In genomic region chr1:238951809-238952208, GRCh38 we compare ENCODE assay signal across 10 cellular contexts.
DNase-seq lines count a peak whose midpoint lies in the region; ATAC-seq, FAIRE-seq and TF ChIP-seq lines count a peak whose summit lies in the region.
"Had no signal": no experiment of that assay in that cellular context is flagged by ENCODE, and none has a peak within 500 bp of the region (broad histone marks: within the 10 kb centered on the region; RNA-seq: fewer than 3 reads in every experiment).

No MANE protein-coding gene starts in this region.

- intact Hi-C loops in activated CD8-positive, alpha-beta T cell treated with anti-CD3 and anti-CD28 coated beads for 36 hours (cut with micrococcal nuclease) = no loop called here
- intact Hi-C loops in Right ventricle myocardium superior (cut with DNase I) = no loop called here
- intact Hi-C loops in activated CD4-positive, alpha-beta memory T cell treated with anti-CD3 and anti-CD28 coated beads for 36 hours (cut with micrococcal nuclease) = no loop called here

- peaks cover 0 to 16% (median 0%) of the 10 kb centered on the region in 3 donors for H3K4me1 ChIP-seq in gastroesophageal sphincter

- no peaks in the 10 kb centered on the region for H3K9me3 ChIP-seq in gastroesophageal sphincter

- no peak overlapping the region for H3K27ac Mint-ChIP-seq in activated CD8-positive, alpha-beta T cell treated with anti-CD3 and anti-CD28 coated beads for 36 hours
- H3K27ac Mint-ChIP-seq in activated CD8-positive, alpha-beta T cell treated with anti-CD3 and anti-CD28 coated beads, Interleukin-2, amount 10 ng/mL, durations not matched to agents 7 days and 5 days = no peak overlapping the region
- H3K27ac Mint-ChIP-seq in activated CD4-positive, alpha-beta memory T cell treated with anti-CD3 and anti-CD28 coated beads for 36 hours = no peak overlapping the region

- POLR2A ChIA-PET in activated CD8-positive, alpha-beta T cell treated with anti-CD3 and anti-CD28 coated beads for 36 hours (lab: Charles Lee) = no interaction called here
- POLR2A ChIA-PET in activated CD8-positive, alpha-beta T cell treated with anti-CD3 and anti-CD28 coated beads, Interleukin-2, amount 10 ng/mL, durations not matched to agents 7 days and 5 days (lab: Charles Lee) = no interaction called here
- POLR2A ChIA-PET in activated CD4-positive, alpha-beta memory T cell treated with anti-CD3 and anti-CD28 coated beads for 36 hours (lab: Charles Lee) = no interaction called here

- no peak overlapping the region for H3K4me3 ChIP-seq in gastroesophageal sphincter
- H3K4me3 ChIP-seq: K562 had no signal

- H3K9me3 Mint-ChIP-seq in activated CD8-positive, alpha-beta T cell treated with anti-CD3 and anti-CD28 coated beads for 36 hours = peaks cover 3% of the 10 kb centered on the region
- H3K9me3 Mint-ChIP-seq in activated CD8-positive, alpha-beta T cell treated with anti-CD3 and anti-CD28 coated beads, Interleukin-2, amount 10 ng/mL, durations not matched to agents 7 days and 5 days (ENCODE audit: insufficient read depth) = no peaks in the 10 kb centered on the region
- peaks cover 9% of the 10 kb centered on the region for H3K9me3 Mint-ChIP-seq in activated CD4-positive, alpha-beta memory T cell treated with anti-CD3 and anti-CD28 coated beads for 36 hours

- WGBS in gastroesophageal sphincter (ENCODE audit: low coverage in 1 of 2), 2 donors = 37 to 69% methylated on average over 5 to 6 of the region's 6 CpGs

- CTCF ChIA-PET in activated CD8-positive, alpha-beta T cell treated with anti-CD3 and anti-CD28 coated beads for 36 hours (lab: Charles Lee) = interaction anchor here (1.2 kb wide), 1 partner anchor 10 kb away, joined by 3 read pairs; no protein-coding TSS in a partner anchor
- CTCF ChIA-PET in activated CD8-positive, alpha-beta T cell treated with anti-CD3 and anti-CD28 coated beads, Interleukin-2, amount 10 ng/mL, durations not matched to agents 7 days and 5 days (lab: Charles Lee) = no interaction called here
- CTCF ChIA-PET in activated CD4-positive, alpha-beta memory T cell treated with anti-CD3 and anti-CD28 coated beads for 36 hours (lab: Charles Lee) = no interaction called here

- TF ChIP-seq CTCF in activated CD8-positive, alpha-beta T cell treated with anti-CD3 and anti-CD28 coated beads for 36 hours (IDR thresholded peaks at IDR 0.05) = no peak
- peak in 3 of 4 experiments; percentile 14 to 39 (median 27) for TF ChIP-seq CTCF in gastroesophageal sphincter (IDR thresholded peaks at IDR 0.05)

- no peak for FAIRE-seq in urothelium cell line (lab: Jason Lieb, UNC)
- FAIRE-seq: K562 had no signal

- H3K36me3 ChIP-seq in gastroesophageal sphincter = no peaks in the 10 kb centered on the region

- peak; percentile 7 for DNase-seq in activated CD8-positive, alpha-beta T cell treated with anti-CD3 and anti-CD28 coated beads for 36 hours
- DNase-seq in activated CD8-positive, alpha-beta T cell treated with anti-CD3 and anti-CD28 coated beads, Interleukin-2, amount 10 ng/mL, durations not matched to agents 7 days and 5 days = no peak
- DNase-seq in RPMI8226 = peak; percentile 51
- peak; percentile 17 for DNase-seq in urothelium cell line (ENCODE audit: low spot score)
- DNase-seq in Right ventricle myocardium superior = no peak
- DNase-seq in activated CD4-positive, alpha-beta memory T cell treated with anti-CD3 and anti-CD28 coated beads for 36 hours = no peak
- DNase-seq: effector CD4-positive, alpha-beta T cell had no signal

- ATAC-seq in activated CD8-positive, alpha-beta T cell treated with anti-CD3 and anti-CD28 coated beads for 36 hours = no peak
- no peak for ATAC-seq in activated CD8-positive, alpha-beta T cell treated with anti-CD3 and anti-CD28 coated beads, Interleukin-2, amount 10 ng/mL, durations not matched to agents 7 days and 5 days
- ATAC-seq in gastroesophageal sphincter (no peak), Right ventricle myocardium superior (ENCODE audit: poor library complexity) (no peak), HG02981 (IDR thresholded peaks at IDR 0.05; ENCODE audit: unreplicated experiment) (no peak)
- ATAC-seq: K562 had no signal

- H3K4me1 Mint-ChIP-seq in activated CD8-positive, alpha-beta T cell treated with anti-CD3 and anti-CD28 coated beads for 36 hours (ENCODE audit: low read depth) = no peaks in the 10 kb centered on the region
- no peaks in the 10 kb centered on the region for H3K4me1 Mint-ChIP-seq in activated CD8-positive, alpha-beta T cell treated with anti-CD3 and anti-CD28 coated beads, Interleukin-2, amount 10 ng/mL, durations not matched to agents 7 days and 5 days (ENCODE audit: low read depth)
- H3K4me1 Mint-ChIP-seq in activated CD4-positive, alpha-beta memory T cell treated with anti-CD3 and anti-CD28 coated beads for 36 hours (ENCODE audit: low read depth) = no peaks in the 10 kb centered on the region

- no peak for TF ChIP-seq EP300 in gastroesophageal sphincter (IDR thresholded peaks at IDR 0.05)

- H3K36me3 Mint-ChIP-seq in activated CD8-positive, alpha-beta T cell treated with anti-CD3 and anti-CD28 coated beads for 36 hours (ENCODE audit: low read depth) = no peaks in the 10 kb centered on the region
- no peaks in the 10 kb centered on the region for H3K36me3 Mint-ChIP-seq in activated CD8-positive, alpha-beta T cell treated with anti-CD3 and anti-CD28 coated beads, Interleukin-2, amount 10 ng/mL, durations not matched to agents 7 days and 5 days (ENCODE audit: low read depth)
- H3K36me3 Mint-ChIP-seq in activated CD4-positive, alpha-beta memory T cell treated with anti-CD3 and anti-CD28 coated beads for 36 hours = no peaks in the 10 kb centered on the region

- H3K27me3 Mint-ChIP-seq in activated CD8-positive, alpha-beta T cell treated with anti-CD3 and anti-CD28 coated beads for 36 hours = no peaks in the 10 kb centered on the region
- H3K27me3 Mint-ChIP-seq in activated CD8-positive, alpha-beta T cell treated with anti-CD3 and anti-CD28 coated beads, Interleukin-2, amount 10 ng/mL, durations not matched to agents 7 days and 5 days (ENCODE audit: low read depth) = no peaks in the 10 kb centered on the region
- H3K27me3 Mint-ChIP-seq in activated CD4-positive, alpha-beta memory T cell treated with anti-CD3 and anti-CD28 coated beads for 36 hours = no peaks in the 10 kb centered on the region

- no peak overlapping the region for H3K4me3 Mint-ChIP-seq in activated CD8-positive, alpha-beta T cell treated with anti-CD3 and anti-CD28 coated beads for 36 hours
- H3K4me3 Mint-ChIP-seq in activated CD8-positive, alpha-beta T cell treated with anti-CD3 and anti-CD28 coated beads, Interleukin-2, amount 10 ng/mL, durations not matched to agents 7 days and 5 days = no peak overlapping the region
- H3K4me3 Mint-ChIP-seq in activated CD4-positive, alpha-beta memory T cell treated with anti-CD3 and anti-CD28 coated beads for 36 hours = no peak overlapping the region

- no peak overlapping the region for H3K27ac ChIP-seq in gastroesophageal sphincter

- TF ChIP-seq POLR2A in gastroesophageal sphincter (IDR thresholded peaks at IDR 0.05) = no peak

- no peaks in the 10 kb centered on the region for H3K27me3 ChIP-seq in gastroesophageal sphincter

Comparison
In these comparisons a context has a peak if more than half of its experiments do, and no peak if none do; other contexts are left out.
1. DNase-seq: peak in activated CD8-positive, alpha-beta T cell treated with anti-CD3 and anti-CD28 coated beads for 36 hours (single experiment), RPMI8226 (single experiment) and urothelium cell line (single experiment); none in activated CD8-positive, alpha-beta T cell treated with anti-CD3 and anti-CD28 coated beads, Interleukin-2, amount 10 ng/mL, durations not matched to agents 7 days and 5 days (single experiment), Right ventricle myocardium superior (single experiment) and activated CD4-positive, alpha-beta memory T cell treated with anti-CD3 and anti-CD28 coated beads for 36 hours (single experiment).